ENCODE assay signal across 14 cellular contexts in the genomic region with DNA sequence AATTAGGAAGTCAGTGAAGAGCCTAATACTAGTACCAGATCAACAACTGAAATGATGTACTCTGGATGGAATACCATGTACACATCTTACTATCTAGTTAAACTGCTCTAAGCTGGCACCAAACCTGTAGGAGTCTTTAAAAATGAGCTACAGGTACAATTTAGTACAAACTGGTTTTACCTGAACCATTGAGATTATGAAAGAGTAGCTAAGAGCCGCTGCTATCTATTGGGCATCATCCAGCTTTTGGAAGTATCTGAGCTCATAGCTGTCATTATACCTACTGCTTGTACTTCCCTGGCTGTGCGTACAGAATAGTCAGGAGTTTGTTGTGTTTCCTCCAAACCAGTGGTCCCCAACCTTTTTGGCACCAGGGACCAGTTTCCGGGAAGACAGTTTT. TPM values are rescaled to one million over a fixed set of nuclear protein-coding genes. Genes with fewer than 3 reads are reported as not detected.
A peak's percentile ranks its signal among the peaks of the same experiment; 100 is the strongest.
DNase-seq lines count a peak whose midpoint lies in the region; ATAC-seq, FAIRE-seq and TF ChIP-seq lines count a peak whose summit lies in the region.
"Had no signal": no experiment of that assay in that cellular context is flagged by ENCODE, and none has a peak within 500 bp of the region (broad histone marks: within the 10 kb centered on the region; RNA-seq: fewer than 3 reads in every experiment).

No MANE protein-coding gene starts in this region.

- intact Hi-C loops in PC-3 (cut with micrococcal nuclease), result no loop called here
- intact Hi-C loops in pancreas (cut with DNase I), result no loop called here
- intact Hi-C loops in Right ventricle myocardium superior (cut with DNase I), result no loop called here

- no peak overlapping the region for H3K27ac ChIP-seq in PC-3 (ENCODE audit: low read length)
- H3K27ac ChIP-seq in pancreas, result no peak overlapping the region
- H3K27ac ChIP-seq: BLaER1 had no signal

- H2AFZ ChIP-seq in PC-3 (ENCODE audit: low read length), result no peak overlapping the region

- H3K9me3 ChIP-seq in PC-3 (ENCODE audit: low read length) (no peaks in the 10 kb centered on the region), pancreas (no peaks in the 10 kb centered on the region)

- no peaks in the 10 kb centered on the region for H3F3A ChIP-seq in PC-3 (ENCODE audit: low read length, unreplicated experiment)

- no peaks in the 10 kb centered on the region for H3K79me2 ChIP-seq in PC-3 (ENCODE audit: low read length)

- ATAC-seq in PC-3 (no peak), pancreas (peak; percentile 52 to 73 (median 66)), Right ventricle myocardium superior (ENCODE audit: poor library complexity) (no peak), HG03108 (IDR thresholded peaks at IDR 0.05; ENCODE audit: unreplicated experiment) (no peak)

- CTCF ChIA-PET in PC-3 (lab: Charles Lee), result no interaction called here

- BruUV-seq in PC-3 (replicated peaks; lab: Mats Ljungman, UMichigan), result no TSS peak

- H3K4me2 ChIP-seq in PC-3 (ENCODE audit: low read length), result no peak overlapping the region
- H3K4me2 ChIP-seq: BLaER1 had no signal

- POLR2A ChIA-PET in PC-3 (lab: Charles Lee; ENCODE audit: unreplicated experiment), result no interaction called here

- TF ChIP-seq CTCF in PC-3 (conservative IDR thresholded peaks at IDR 0.05; ENCODE audit: low read depth, low read length) (no peak), pancreas (IDR thresholded peaks at IDR 0.05) (no peak)

- H3K4me3 ChIP-seq in PC-3 (ENCODE audit: low read length) (no peak overlapping the region), pancreas (no peak overlapping the region)
- H3K4me3 ChIP-seq: BLaER1 had no signal

- no peak for FAIRE-seq in pancreas (lab: Jason Lieb, UNC)

- no peaks in the 10 kb centered on the region; the same call in 1 of the 2 replicates for H3K4me1 ChIP-seq in PC-3 (ENCODE audit: insufficient read depth, low read length)
- H3K4me1 ChIP-seq in pancreas, result peaks cover 5 to 18% (median 18%) of the 10 kb centered on the region in 3 donors
- H3K4me1 ChIP-seq: BLaER1 had no signal

- H3K27me3 ChIP-seq in PC-3 (ENCODE audit: low read length) (no peaks in the 10 kb centered on the region), pancreas (no peaks in the 10 kb centered on the region)
- H3K27me3 ChIP-seq: BLaER1 had no signal

- H3K9me2 ChIP-seq in PC-3 (replicated peaks; ENCODE audit: low read length), result no peaks in the 10 kb centered on the region

- no peak overlapping the region for H3K9ac ChIP-seq in PC-3 (ENCODE audit: low read length)
- H3K9ac ChIP-seq: BLaER1 had no signal

- no peaks in the 10 kb centered on the region for H4K20me1 ChIP-seq in PC-3 (ENCODE audit: low read length)
- H4K20me1 ChIP-seq: BLaER1 had no signal

- 47 to 51% methylated on average over 3 of the region's 3 CpGs for WGBS in pancreas, 2 donors

- DNase-seq in NCI-H2196 (lab: John Stamatoyannopoulos, UW; ENCODE audit: unreplicated experiment) (peak; percentile 11), NCI-H2196 treated with DMSO at 0.1 percent for 48 hours (lab: John Stamatoyannopoulos, UW; ENCODE audit: unreplicated experiment) (no peak), PC-3 (peak; percentile 20), pancreas (no peak), Right ventricle myocardium superior (no peak), MV-4-11 (lab: John Stamatoyannopoulos, UW) (no peak)
- DNase-seq: 8988T; AML-193; CD4-positive, CD25-positive, alpha-beta regulatory T cell; GF-D8; HCEC 1CT had no signal

- H3K36me3 ChIP-seq in PC-3 (ENCODE audit: low read depth, low read length) (peaks cover 12% of the 10 kb centered on the region), pancreas (peaks cover 0 to 16% (median 0%) of the 10 kb centered on the region in 3 donors)
- H3K36me3 ChIP-seq: BLaER1 had no signal

RNA-seq across cellular contexts. Expression of gene TBC1D30, which starts 12.4 kb away (rescaled TPM):
- 16.8 and 36.1 TPM in 2 replicates for total RNA-seq in PC-3 (2014; rRNA removed)
- total RNA-seq in pancreas, result 10 to 100 TPM; 16.2 to 26.2 (median 19.2) TPM
- 1 to 10 TPM; 6.6 to 7.3 TPM for polyA plus RNA-seq in pancreas
- total RNA-seq in Right ventricle myocardium superior, result 0.83 TPM
- polyA plus RNA-seq: IgD-negative memory B cell had no signal

Comparison
In these comparisons a context has a peak if more than half of its experiments do, and no peak if none do; other contexts are left out.
1. DNase-seq: peak in NCI-H2196 (single experiment) and PC-3 (single experiment); none in NCI-H2196 treated with DMSO at 0.1 percent for 48 hours (single experiment), pancreas (0 of 6), Right ventricle myocardium superior (single experiment) and MV-4-11 (single experiment).
2. ATAC-seq: peak in pancreas (4 of 4); none in PC-3 (single experiment), Right ventricle myocardium superior (single experiment) and HG03108 (single experiment).